10 cellular contexts compared by ENCODE assay signal in the genomic region with DNA sequence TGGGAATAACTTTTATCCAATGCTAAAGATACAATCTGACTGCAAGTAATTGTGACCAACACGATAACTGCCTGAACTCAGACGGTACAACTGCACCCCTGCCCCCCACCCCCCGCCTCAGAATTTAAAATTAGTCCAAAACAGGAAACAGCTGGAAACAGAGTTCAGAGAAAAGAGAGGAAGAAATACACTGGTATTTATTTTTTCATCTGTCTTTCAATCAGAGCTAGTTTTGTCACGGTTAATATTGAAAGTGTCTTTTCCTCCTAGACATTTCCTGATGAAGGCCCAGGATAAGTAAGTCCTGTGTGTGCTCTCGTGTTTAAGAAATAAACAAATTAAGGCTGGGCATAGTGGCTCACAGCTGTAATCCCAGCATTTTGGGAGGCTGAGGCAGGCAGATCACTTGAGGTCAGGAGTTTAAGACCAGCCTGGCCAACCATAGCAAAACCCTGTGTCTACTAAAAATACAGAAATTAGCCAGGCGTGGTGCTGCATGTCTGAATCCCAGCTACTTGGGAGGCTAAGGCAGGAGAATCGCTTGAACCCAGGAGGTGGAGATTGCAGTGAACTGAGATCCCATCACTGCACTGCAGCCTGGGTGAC. TPM values are rescaled to one million over a fixed set of nuclear protein-coding genes. Genes with fewer than 3 reads are reported as not detected.
DNase-seq lines count a peak whose midpoint lies in the region; ATAC-seq and TF ChIP-seq lines count a peak whose summit lies in the region.
"Had no signal": no experiment of that assay in that cellular context is flagged by ENCODE, and none has a peak within 500 bp of the region (broad histone marks: within the 10 kb centered on the region; RNA-seq: fewer than 3 reads in every experiment).

No MANE protein-coding gene starts in this region.

- CTCF ChIA-PET in PC-3 (lab: Charles Lee), result no interaction called here

- DNase-seq in NAMALWA (ENCODE audit: low spot score), result peak; percentile 42
- no peak for DNase-seq in esophagus squamous epithelium (lab: John Stamatoyannopoulos, UW)
- DNase-seq in PC-3, result no peak
- no peak for DNase-seq in EL
- DNase-seq in DMS114 treated with DMSO at 0.1 percent for 48 hours (lab: John Stamatoyannopoulos, UW; ENCODE audit: unreplicated experiment), result no peak
- DNase-seq: islet precursor cell; stimulated activated CD4-positive, alpha-beta T cell treated with anti-CD3 and anti-CD28 coated beads, Interleukin-2, amount 100 ng/mL, for 24 hours had no signal

- BruUV-seq in PC-3 (replicated peaks; lab: Mats Ljungman, UMichigan), result no TSS peak

- no peaks in the 10 kb centered on the region for H3K36me3 ChIP-seq in esophagus squamous epithelium
- no peaks in the 10 kb centered on the region for H3K36me3 ChIP-seq in PC-3 (ENCODE audit: low read depth, low read length)

- no peak overlapping the region for H3K9ac ChIP-seq in PC-3 (ENCODE audit: low read length)

- POLR2A ChIA-PET in PC-3 (lab: Charles Lee; ENCODE audit: unreplicated experiment), result interaction anchor here (0.7 kb wide), 1 partner anchor 119 kb away, joined by 17 read pairs; no protein-coding TSS in a partner anchor

- intact Hi-C loops in esophagus squamous epithelium (cut with DNase I) (no loop called here), PC-3 (cut with micrococcal nuclease) (no loop called here)

- H3K4me3 ChIP-seq in esophagus squamous epithelium, result peak overlapping the region in 1 of 4 donors; percentile 22
- no peak overlapping the region for H3K4me3 ChIP-seq in skin epidermis
- no peak overlapping the region for H3K4me3 ChIP-seq in PC-3 (ENCODE audit: low read length)

- H3K27ac ChIP-seq in esophagus squamous epithelium, result peak overlapping the region in 3 of 4 donors; percentile 50 to 85 (median 71)
- H3K27ac ChIP-seq in skin epidermis, result peak overlapping the region in 13 of 21 experiments; percentile 5 to 60 (median 31)
- H3K27ac ChIP-seq in PC-3 (ENCODE audit: low read length), result no peak overlapping the region

- no peak overlapping the region for H3K4me2 ChIP-seq in PC-3 (ENCODE audit: low read length)

- H3K9me2 ChIP-seq in PC-3 (replicated peaks; ENCODE audit: low read length), result no peaks in the 10 kb centered on the region

- 39 to 66% methylated on average over 7 of the region's 7 CpGs for WGBS in esophagus squamous epithelium, 2 donors

- H3F3A ChIP-seq in PC-3 (ENCODE audit: low read length, unreplicated experiment), result no peaks in the 10 kb centered on the region

- no peaks in the 10 kb centered on the region for H3K27me3 ChIP-seq in esophagus squamous epithelium
- H3K27me3 ChIP-seq in PC-3 (ENCODE audit: low read length), result no peaks in the 10 kb centered on the region

- TF ChIP-seq CTCF in esophagus squamous epithelium (IDR thresholded peaks at IDR 0.05) (no peak), PC-3 (conservative IDR thresholded peaks at IDR 0.05; ENCODE audit: low read depth, low read length) (no peak)

- H3K79me2 ChIP-seq in PC-3 (ENCODE audit: low read length), result no peaks in the 10 kb centered on the region

- no peak overlapping the region for H2AFZ ChIP-seq in PC-3 (ENCODE audit: low read length)

- no peak for TF ChIP-seq POLR2A in esophagus squamous epithelium (IDR thresholded peaks at IDR 0.05)

- no peaks in the 10 kb centered on the region for H4K20me1 ChIP-seq in PC-3 (ENCODE audit: low read length)

- ATAC-seq in GM18502 (IDR thresholded peaks at IDR 0.05; ENCODE audit: poor library complexity, unreplicated experiment) (peak; percentile 26), PC-3 (no peak), HG02981 (IDR thresholded peaks at IDR 0.05; ENCODE audit: unreplicated experiment) (no peak)

- H3K4me1 ChIP-seq in esophagus squamous epithelium (peaks cover 55 to 90% (median 78%) of the 10 kb centered on the region in 3 donors), PC-3 (ENCODE audit: insufficient read depth, low read length) (peaks cover 14% of the 10 kb centered on the region)

- H3K9me3 ChIP-seq in esophagus squamous epithelium (no peaks in the 10 kb centered on the region), PC-3 (ENCODE audit: low read length) (no peaks in the 10 kb centered on the region)

RNA-seq across cellular contexts. Expression of gene ACSS1, which starts 21.5 kb away (rescaled TPM):
- total RNA-seq in esophagus squamous epithelium, result 10 to 100 TPM in 3 of 4 donors, 1 to 10 TPM in 1; 5.8 to 23.5 (median 11.1) TPM
- total RNA-seq in PC-3 (2014; rRNA removed), result 2.3 and 2.4 TPM in 2 replicates

RNA-seq across cellular contexts. Expression of gene APMAP, which starts 43.9 kb away (rescaled TPM):
- 10 to 100 TPM; 16.7 to 38.4 (median 25.6) TPM for total RNA-seq in esophagus squamous epithelium
- 134 and 137 TPM in 2 replicates for total RNA-seq in PC-3 (2014; rRNA removed)

RNA-seq across cellular contexts. Expression of gene VSX1, which starts 45.5 kb away (rescaled TPM):
- total RNA-seq in esophagus squamous epithelium (not detected), PC-3 (2014; rRNA removed) (not detected in 2 replicates)
